In the genomic region with DNA sequence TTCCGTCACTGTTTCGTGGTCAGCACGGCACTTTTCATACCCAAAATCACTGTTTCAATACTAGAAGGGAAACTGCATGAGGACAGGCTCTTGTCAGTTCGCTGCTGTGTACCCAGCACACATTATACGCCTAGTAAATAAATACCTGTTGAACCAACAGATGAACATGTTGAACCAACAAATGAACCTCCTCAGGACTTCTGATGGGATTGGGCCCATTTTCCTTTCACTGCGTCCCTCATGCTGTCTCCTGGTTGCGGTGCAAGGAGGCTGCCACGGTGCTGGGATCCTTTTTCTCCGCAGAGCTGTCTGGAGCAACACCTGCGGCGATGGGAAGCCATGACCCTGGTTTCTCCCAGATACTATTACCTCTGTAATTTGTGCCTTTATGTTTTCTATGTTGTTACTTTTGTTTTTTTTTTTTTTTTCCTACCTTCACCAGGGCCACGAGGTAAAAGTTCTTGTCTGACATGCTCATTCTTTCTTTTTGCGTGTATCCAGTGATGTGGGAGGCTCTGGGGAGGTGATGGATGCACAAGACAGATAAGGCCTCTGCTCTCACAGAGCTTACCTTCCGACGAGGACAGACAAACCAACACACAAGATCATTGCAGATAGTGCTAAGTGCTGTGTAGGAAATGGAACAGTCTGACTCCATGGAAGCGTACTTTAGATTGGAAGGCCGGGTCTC, we compare ENCODE assay signal across 9 cellular contexts. TPM values are rescaled to one million over a fixed set of nuclear protein-coding genes. Genes with fewer than 3 reads are reported as not detected.
DNase-seq lines count a peak whose midpoint lies in the region; ATAC-seq, FAIRE-seq and TF ChIP-seq lines count a peak whose summit lies in the region.
"Had no signal": no experiment of that assay in that cellular context is flagged by ENCODE, and none has a peak within 500 bp of the region (broad histone marks: within the 10 kb centered on the region; RNA-seq: fewer than 3 reads in every experiment).

No MANE protein-coding gene starts in this region.

- no peaks in the 10 kb centered on the region for H3K9me1 ChIP-seq in keratinocyte (ENCODE audit: control insufficient read depth, extremely low read depth, insufficient read depth, low read length)

- peaks cover 11% of the 10 kb centered on the region for H3K9me3 ChIP-seq in SK-N-SH
- H3K9me3 ChIP-seq in keratinocyte (ENCODE audit: control insufficient read depth, low read depth, low read length), result no peaks in the 10 kb centered on the region
- peaks cover 0 to 10% (median 0%) of the 10 kb centered on the region in 5 donors for H3K9me3 ChIP-seq in subcutaneous abdominal adipose tissue (ENCODE audit: control insufficient read depth in 5 of 5, low read length in 5 of 5)

- H3K9ac ChIP-seq in SK-N-SH (peak overlapping the region; percentile 92), keratinocyte (ENCODE audit: control insufficient read depth, extremely low read depth, insufficient read depth, low read length) (peak overlapping the region; percentile 95), subcutaneous abdominal adipose tissue (ENCODE audit: low read length in 5 of 5) (peak overlapping the region; percentile 87 to 96 (median 93))

- no peak for TF ChIP-seq RAD21 in SK-N-SH (IDR thresholded peaks at IDR 0.05; ENCODE audit: low read length)

- CTCF ChIA-PET in SK-N-SH (lab: Yijun Ruan, JAX), result interaction anchor here (1.2 to 1.4 kb wide), 2 partner anchors 142 to 449 kb away, joined by 4 read pairs; no protein-coding TSS in a partner anchor

- H3K9me3 Mint-ChIP-seq in activated naive CD4-positive, alpha-beta T cell treated with anti-CD3 and anti-CD28 coated beads, Interleukin-2, amount 50 U/mL, for 72 hours, result peaks cover 0 to 8% of the 10 kb centered on the region in 2 donors

- no peak for TF ChIP-seq EP300 in SK-N-SH (IDR thresholded peaks at IDR 0.05; ENCODE audit: borderline replicate concordance in 1 of 2, low read depth in 1 of 2, low read length in 1 of 2)

- peaks cover 21% of the 10 kb centered on the region for H3F3A ChIP-seq in SK-N-SH (replicated peaks; ENCODE audit: insufficient read depth)

- H4K20me1 ChIP-seq in SK-N-SH (ENCODE audit: insufficient read depth) (peaks cover 17% of the 10 kb centered on the region), keratinocyte (ENCODE audit: control insufficient read depth, extremely low read depth, insufficient read depth, low read length) (peaks cover 2% of the 10 kb centered on the region)

- peak overlapping the region; percentile 79 to 85; a peak in 3 of 4 replicates for H3K27ac ChIP-seq in SK-N-SH (ENCODE audit: low read depth in 2 of 2, low read length in 1 of 2)
- peak overlapping the region; percentile 86 for H3K27ac ChIP-seq in keratinocyte (ENCODE audit: control insufficient read depth, insufficient read depth, low read length)
- H3K27ac ChIP-seq in subcutaneous abdominal adipose tissue (ENCODE audit: low read depth, low read length), result peak overlapping the region; percentile 85

- H3K4me3 ChIP-seq in SK-N-SH (ENCODE audit: low read depth in 2 of 2, low read length in 1 of 2) (peak overlapping the region; percentile 83 to 95), keratinocyte (ENCODE audit: control insufficient read depth in 2 of 3, extremely low read depth in 1 of 3, insufficient read depth in 2 of 3, low read depth in 1 of 3, low read length in 3 of 3) (peak overlapping the region; percentile 89 to 95 (median 93)), subcutaneous abdominal adipose tissue (ENCODE audit: low read depth in 1 of 5, low read length in 5 of 5) (peak overlapping the region; percentile 72 to 90 (median 86))

- no peak for FAIRE-seq in keratinocyte (lab: Jason Lieb, UNC)
- FAIRE-seq: A204.1 had no signal

- no peak overlapping the region for H2AFZ ChIP-seq in SK-N-SH (ENCODE audit: low read depth)
- H2AFZ ChIP-seq in keratinocyte (ENCODE audit: control insufficient read depth, low read length), result no peak overlapping the region

- peak overlapping the region; percentile 93 for H3K4me2 ChIP-seq in SK-N-SH
- H3K4me2 ChIP-seq in keratinocyte (ENCODE audit: control insufficient read depth, extremely low read depth, insufficient read depth, low read depth, low read length), result peak overlapping the region; percentile 93

- no peaks in the 10 kb centered on the region for H3K27me3 ChIP-seq in SK-N-SH (ENCODE audit: insufficient read depth)
- no peaks in the 10 kb centered on the region for H3K27me3 ChIP-seq in keratinocyte (ENCODE audit: control insufficient read depth, extremely low read depth, insufficient read depth, low read length)
- no peaks in the 10 kb centered on the region for H3K27me3 ChIP-seq in subcutaneous abdominal adipose tissue (ENCODE audit: control insufficient read depth in 5 of 5, insufficient read depth in 4 of 5, low read length in 5 of 5)

- peaks cover 19 to 50% of the 10 kb centered on the region in 2 donors for H3K36me3 Mint-ChIP-seq in activated naive CD4-positive, alpha-beta T cell treated with anti-CD3 and anti-CD28 coated beads, Interleukin-2, amount 50 U/mL, for 72 hours

- H3K36me3 ChIP-seq in SK-N-SH (replicated peaks in 1 of 2; ENCODE audit: control insufficient read depth in 1 of 2, insufficient read depth in 2 of 2, low read length in 1 of 2), result peaks cover 11 to 22% of the 10 kb centered on the region in 2 experiments
- peaks cover 6 to 25% of the 10 kb centered on the region in 2 experiments for H3K36me3 ChIP-seq in keratinocyte (ENCODE audit: control insufficient read depth in 2 of 2, extremely low read depth in 1 of 2, insufficient read depth in 2 of 2, low read length in 2 of 2)
- peaks cover 0 to 7% (median 0%) of the 10 kb centered on the region in 5 donors for H3K36me3 ChIP-seq in subcutaneous abdominal adipose tissue (ENCODE audit: control insufficient read depth in 5 of 5, insufficient read depth in 5 of 5, low read length in 5 of 5)

- 71% methylated on average over 17 of the region's 17 CpGs for WGBS in SK-N-SH (ENCODE audit: low lambda C conversion rate)

- no peak for ATAC-seq in SK-N-SH treated with all-trans-retinoic acid at 6 μM for 48 hours
- ATAC-seq in activated naive CD4-positive, alpha-beta T cell treated with anti-CD3 and anti-CD28 coated beads, Interleukin-2, amount 50 U/mL, for 72 hours, result no peak

- H3K27ac Mint-ChIP-seq in activated naive CD4-positive, alpha-beta T cell treated with anti-CD3 and anti-CD28 coated beads, Interleukin-2, amount 50 U/mL, for 72 hours, result peak overlapping the region; percentile 94 to 95

- H3K9me2 ChIP-seq in SK-N-SH, result no peaks in the 10 kb centered on the region

- TF ChIP-seq CTCF in SK-N-SH (IDR thresholded peaks at IDR 0.05), result no peak
- TF ChIP-seq CTCF in keratinocyte (optimal IDR thresholded peaks at IDR 0.05 in 1 of 3, IDR thresholded peaks at IDR 0.05 in 1 of 3, conservative IDR thresholded peaks at IDR 0.05 in 1 of 3; ENCODE audit: extremely low read depth in 1 of 3, insufficient read depth in 2 of 3, low read length in 3 of 3), result no peak

- H3K79me2 ChIP-seq in SK-N-SH (ENCODE audit: insufficient read depth) (peaks cover 60% of the 10 kb centered on the region), keratinocyte (ENCODE audit: control insufficient read depth, insufficient read depth, low read length) (peaks cover 58% of the 10 kb centered on the region)

- dilution Hi-C loops in keratinocyte (cut with MboI; ENCODE audit: extremely low pct_ligation_motif_present, low sequenced_read_pairs), result no loop called here

- DNase-seq in SK-N-SH (no peak), keratinocyte (ENCODE audit: low read depth, low spot score) (no peak), HuH-7 (ENCODE audit: low spot score) (no peak), NOMO-1 treated with DMSO at 0.1 percent for 48 hours (lab: John Stamatoyannopoulos, UW; ENCODE audit: unreplicated experiment) (no peak), GF-D8 (lab: John Stamatoyannopoulos, UW) (no peak)
- no peak for DNase-seq in activated naive CD4-positive, alpha-beta T cell treated with anti-CD3 and anti-CD28 coated beads, Interleukin-2, amount 50 U/mL, for 72 hours (ENCODE audit: low spot score in 2 of 2)

- H3K4me1 ChIP-seq in SK-N-SH (ENCODE audit: control insufficient read depth in 1 of 2, insufficient read depth in 2 of 2, low read depth in 1 of 2, low read length in 1 of 2), result peaks cover 17 to 18% of the 10 kb centered on the region in 2 experiments
- peaks cover 21% of the 10 kb centered on the region for H3K4me1 ChIP-seq in keratinocyte (ENCODE audit: control insufficient read depth, extremely low read depth, insufficient read depth, low read length)
- peaks cover 3 to 38% (median 22%) of the 10 kb centered on the region in 5 donors for H3K4me1 ChIP-seq in subcutaneous abdominal adipose tissue (ENCODE audit: control insufficient read depth in 5 of 5, insufficient read depth in 5 of 5, low read length in 5 of 5)

- POLR2A ChIA-PET in SK-N-SH (lab: Yijun Ruan, JAX), result interaction anchor here (0.7 to 0.8 kb wide), 2 partner anchors 52 to 461 kb away, joined by 3 to 4 read pairs; no protein-coding TSS in a partner anchor

TF ChIP-seq in SK-N-SH, 30 proteins besides CTCF, POLR2A, EP300 and RAD21 (continues in another document):
- TF ChIP-seq TAF1 (IDR thresholded peaks at IDR 0.05; ENCODE audit: borderline replicate concordance, low read depth, low read length), result no peak

TF ChIP-seq in SK-N-SH treated with all-trans-retinoic acid at 6 μM for 48 hours, 23 proteins besides CTCF, POLR2A, EP300 and RAD21 (continues in another document):
- no peak for TF ChIP-seq PPARA (CRISPR knock-in tag; IDR thresholded peaks at IDR 0.05; ENCODE audit: borderline replicate concordance)

RNA-seq across cellular contexts. Expression of gene VAPB, which starts 1.1 kb away (rescaled TPM):
- polyA plus RNA-seq in SK-N-SH (2012; rRNA removed), result 16.8 and 16.9 TPM in 2 replicates
- 21.7 and 25.1 TPM in 2 replicates for polyA plus RNA-seq in SK-N-SH (2012; cell fraction: cytosol; rRNA removed)
- 19.8 and 23.8 TPM in 2 replicates for polyA plus RNA-seq in SK-N-SH (2012; cell fraction: nucleus; rRNA removed)
- 10 to 100 TPM; 28.0 to 43.5 TPM for total RNA-seq in activated naive CD4-positive, alpha-beta T cell treated with anti-CD3 and anti-CD28 coated beads, Interleukin-2, amount 50 U/mL, for 72 hours
- 20.9 to 50.5 TPM (median 38.0 TPM) in 3 replicates for polyA plus RNA-seq in keratinocyte
- 20.7 TPM for polyA plus RNA-seq in keratinocyte (2011; ENCODE audit: low read depth)
- 39.1 and 52.0 TPM in 2 replicates for polyA plus RNA-seq in keratinocyte (2011; cell fraction: cytosol; rRNA removed)
- 38.9 and 46.3 TPM in 2 replicates for polyA plus RNA-seq in keratinocyte (2011; cell fraction: nucleus; rRNA removed)
- 35.3 and 47.0 TPM in 2 replicates for polyA plus RNA-seq in keratinocyte (2012; ENCODE audit: low replicate concordance)
- polyA minus RNA-seq in keratinocyte, result 18.7 to 26.7 TPM (median 26.0 TPM) in 3 replicates
- 27.2 TPM for polyA minus RNA-seq in keratinocyte (2011; cell fraction: cytosol; rRNA and poly(A)+ RNA removed)
- polyA minus RNA-seq in keratinocyte (2011; cell fraction: nucleus; rRNA and poly(A)+ RNA removed), result 10.8 and 16.3 TPM in 2 replicates
